ENCODE assay signal across 9 cellular contexts in the genomic region with DNA sequence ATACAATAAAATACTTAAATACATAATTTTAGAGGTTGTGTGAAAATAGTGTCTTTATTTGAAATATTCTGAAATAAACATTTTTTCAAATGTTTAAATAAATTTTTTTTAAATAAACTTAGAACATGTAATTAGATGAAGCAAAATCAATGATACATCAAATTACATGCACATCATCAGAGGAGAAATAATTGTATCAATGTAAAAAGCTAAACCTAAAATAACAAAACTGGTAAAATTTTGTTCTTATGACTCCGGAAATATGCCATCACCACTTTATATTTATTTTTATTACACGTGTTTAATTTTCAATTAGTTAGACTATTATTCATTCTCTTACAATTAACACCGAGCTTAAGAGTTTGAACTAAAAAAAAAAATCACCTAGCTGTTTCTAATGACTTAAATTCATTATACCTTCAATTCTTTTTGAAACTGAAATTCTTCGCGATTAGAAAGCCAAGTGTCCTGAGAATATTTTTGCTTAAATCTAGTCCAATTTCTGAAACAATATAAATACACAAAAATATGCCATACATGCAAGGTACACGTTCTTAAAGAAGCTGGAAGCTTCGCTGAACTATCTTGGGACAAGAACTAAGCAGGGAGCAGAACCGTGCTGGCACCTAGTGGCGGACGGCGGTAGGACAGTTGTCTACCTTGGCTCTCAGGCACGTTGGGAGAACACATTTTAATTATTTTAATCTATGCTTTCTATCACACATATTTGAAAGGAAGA.
A peak's percentile ranks its signal among the peaks of the same experiment; 100 is the strongest.
DNase-seq lines count a peak whose midpoint lies in the region; ATAC-seq, FAIRE-seq and TF ChIP-seq lines count a peak whose summit lies in the region.
"Had no signal": no experiment of that assay in that cellular context is flagged by ENCODE, and none has a peak within 500 bp of the region (broad histone marks: within the 10 kb centered on the region; RNA-seq: fewer than 3 reads in every experiment).

No MANE protein-coding gene starts in this region.

- H3K36me3 ChIP-seq in GM23338 (ENCODE audit: insufficient read depth) (no peaks in the 10 kb centered on the region), OCI-LY7 (ENCODE audit: insufficient read depth, low read length) (no peaks in the 10 kb centered on the region), pancreas (no peaks in the 10 kb centered on the region), aorta (ENCODE audit: control insufficient read depth in 1 of 2, insufficient read depth in 2 of 2, low read length in 1 of 2) (no peaks in the 10 kb centered on the region)

- H3K36me3 Mint-ChIP-seq in GM23338 (ENCODE audit: low read depth) = no peaks in the 10 kb centered on the region

- POLR2A ChIA-PET in OCI-LY7 (lab: Charles Lee) = interaction anchor here (0.5 to 1.5 kb wide), 2 partner anchors 145 to 166 kb away, joined by 3 to 4 read pairs; no protein-coding TSS in a partner anchor

- no peaks in the 10 kb centered on the region; the same call in 2 of the 3 replicates for H3K4me1 Mint-ChIP-seq in GM23338

- H3K27ac ChIP-seq in GM23338 (ENCODE audit: low read depth) = no peak overlapping the region
- no peak overlapping the region for H3K27ac ChIP-seq in OCI-LY7 (ENCODE audit: low read depth, low read length, poor library complexity, severe bottlenecking)
- no peak overlapping the region for H3K27ac ChIP-seq in pancreas
- no peak overlapping the region for H3K27ac ChIP-seq in aorta (ENCODE audit: low read depth in 1 of 2, low read length in 2 of 2)

- BruUV-seq in OCI-LY7 (replicated peaks; lab: Mats Ljungman, UMichigan) = no TSS peak

- H3K79me2 ChIP-seq in GM23338 (replicated peaks; ENCODE audit: insufficient read depth) (no peaks in the 10 kb centered on the region), OCI-LY7 (ENCODE audit: insufficient read depth, low read depth, low read length) (no peaks in the 10 kb centered on the region)

- intact Hi-C loops in OCI-LY7 (cut with micrococcal nuclease; ENCODE audit: unreplicated experiment) (loop anchor here (2.0 kb wide), 1 partner anchor 387 kb away; no protein-coding TSS in a partner anchor), pancreas (cut with DNase I) (loop anchor here in 1 of 3 donors (5.0 kb wide), 1 partner anchor 295 kb away; no protein-coding TSS in a partner anchor), aorta (cut with DNase I) (loop anchor here (5.0 to 10.0 kb wide), 4 partner anchors 173 to 297 kb away; no protein-coding TSS in a partner anchor)

- no peaks in the 10 kb centered on the region for H3F3A ChIP-seq in GM23338 (replicated peaks; ENCODE audit: low read depth)

- no peak overlapping the region for H3K4me3 ChIP-seq in GM23338
- no peak overlapping the region for H3K4me3 ChIP-seq in OCI-LY7 (ENCODE audit: low read depth, low read length, poor library complexity, severe bottlenecking)
- H3K4me3 ChIP-seq in pancreas = peak overlapping the region in 1 of 4 donors; percentile 13
- H3K4me3 ChIP-seq in aorta (ENCODE audit: low read length in 2 of 2) = no peak overlapping the region

- H4K20me1 ChIP-seq in GM23338 (replicated peaks; ENCODE audit: insufficient read depth) (no peaks in the 10 kb centered on the region), OCI-LY7 (ENCODE audit: insufficient read depth, low read length) (no peaks in the 10 kb centered on the region)

- H3K9me3 Mint-ChIP-seq in GM23338 = no peaks in the 10 kb centered on the region
- H3K9me3 Mint-ChIP-seq: dendritic cell treated with granulocyte-macrophage colony-stimulating factor and Interleukin-4, amounts not matched to agents 40 ng/mL and 50 ng/mL, for 4 days had no signal

- H3K4me3 Mint-ChIP-seq in GM23338 = no peak overlapping the region
- H3K4me3 Mint-ChIP-seq: dendritic cell treated with granulocyte-macrophage colony-stimulating factor and Interleukin-4, amounts not matched to agents 40 ng/mL and 50 ng/mL, for 4 days had no signal

- H3K4me1 ChIP-seq in GM23338 (ENCODE audit: insufficient read depth) (0 out of 2 replicates have a peak, but pooled peaks cover 4% of the 10 kb centered on the region), OCI-LY7 (ENCODE audit: insufficient read depth, low read length, poor library complexity, severe bottlenecking) (no peaks in the 10 kb centered on the region), pancreas (no peaks in the 10 kb centered on the region), aorta (ENCODE audit: control insufficient read depth in 1 of 2, insufficient read depth in 2 of 2, low read length in 2 of 2) (no peaks in the 10 kb centered on the region)

- H3K4me2 ChIP-seq in GM23338 = no peak overlapping the region
- no peak overlapping the region for H3K4me2 ChIP-seq in OCI-LY7 (ENCODE audit: low read length)

- H3K9me2 ChIP-seq in GM23338 (ENCODE audit: insufficient read depth) = no peaks in the 10 kb centered on the region
- no peaks in the 10 kb centered on the region for H3K9me2 ChIP-seq in OCI-LY7 (ENCODE audit: insufficient read depth, low read length)

- peak; percentile 80 for ATAC-seq in GM23338
- peak; percentile 69 to 96 (median 94) for ATAC-seq in pancreas
- ATAC-seq in aorta (ENCODE audit: low FRiP score) = peak; percentile 81

- H3K9me3 ChIP-seq in OCI-LY7 (ENCODE audit: low read length) (no peaks in the 10 kb centered on the region), pancreas (no peaks in the 10 kb centered on the region), aorta (ENCODE audit: control insufficient read depth, low read length) (no peaks in the 10 kb centered on the region)

- H2AFZ ChIP-seq in GM23338 (no peak overlapping the region), OCI-LY7 (ENCODE audit: low read length) (no peak overlapping the region)

- peak; percentile 76 for FAIRE-seq in pancreas (lab: Jason Lieb, UNC)

- peak; percentile 15 for DNase-seq in GDM1 (lab: John Stamatoyannopoulos, UW)
- DNase-seq in GM23338 (ENCODE audit: low spot score) = peak; percentile 71
- DNase-seq in Kasumi-1 (lab: John Stamatoyannopoulos, UW) = peak; percentile 63 to 70
- peak; percentile 52 for DNase-seq in OCI-LY7 (ENCODE audit: low spot score)
- peak; percentile 4 for DNase-seq in activated T-helper 9 cell treated with anti-CD3 and anti-CD28 coated beads, Interleukin-2, amount 50 U/mL, for 16 hours (ENCODE audit: low read depth)
- DNase-seq in germinal center (ENCODE audit: low spot score) = peak; percentile 21
- peak; percentile 46 to 91 (median 74) for DNase-seq in pancreas
- DNase-seq in aorta = peak; percentile 64 to 88

- WGBS in pancreas, 2 donors = 5 to 6% methylated on average over 12 of the region's 12 CpGs
- 8 to 9% methylated on average over 12 of the region's 12 CpGs for WGBS in aorta, 2 donors

- TF ChIP-seq CTCF in GM23338 (conservative IDR thresholded peaks at IDR 0.05; ENCODE audit: low read depth in 2 of 2) = peak; percentile 96 to 99
- TF ChIP-seq CTCF in OCI-LY7 (conservative IDR thresholded peaks at IDR 0.05; ENCODE audit: low read length) = peak; percentile 98
- TF ChIP-seq CTCF in pancreas (IDR thresholded peaks at IDR 0.05) = peak; percentile 71 to 95 (median 90)

- no peaks in the 10 kb centered on the region for H3K27me3 ChIP-seq in GM23338 (ENCODE audit: insufficient read depth)
- H3K27me3 ChIP-seq in pancreas = peaks cover 0 to 17% (median 5%) of the 10 kb centered on the region in 4 donors
- peaks cover 0 to 3% of the 10 kb centered on the region in 2 donors for H3K27me3 ChIP-seq in aorta (ENCODE audit: control insufficient read depth in 1 of 2, insufficient read depth in 2 of 2, low read length in 1 of 2)

- no peaks in the 10 kb centered on the region for H3K27me3 Mint-ChIP-seq in GM23338 (ENCODE audit: insufficient read depth, low read depth, poor library complexity)
- H3K27me3 Mint-ChIP-seq: dendritic cell treated with granulocyte-macrophage colony-stimulating factor and Interleukin-4, amounts not matched to agents 40 ng/mL and 50 ng/mL, for 4 days had no signal

- CTCF ChIA-PET in OCI-LY7 (lab: Charles Lee; ENCODE audit: unreplicated experiment) = interaction anchor here (1.0 kb wide), 1 partner anchor 388 kb away, joined by 3 read pairs; no protein-coding TSS in a partner anchor

- H3K27ac Mint-ChIP-seq in GM23338 = no peak overlapping the region
- H3K27ac Mint-ChIP-seq: dendritic cell treated with granulocyte-macrophage colony-stimulating factor and Interleukin-4, amounts not matched to agents 40 ng/mL and 50 ng/mL, for 4 days had no signal

TF ChIP-seq in GM23338, 12 proteins besides CTCF, POLR2A, EP300 and RAD21:
- TF ChIP-seq EZH2phosphoT487 (IDR thresholded peaks at IDR 0.05; ENCODE audit: unreplicated experiment) (no peak), ZNF331 (CRISPR knock-in tag; IDR thresholded peaks at IDR 0.05; ENCODE audit: low read depth) (no peak), STAT1 (IDR thresholded peaks at IDR 0.05; ENCODE audit: unreplicated experiment) (no peak)

Comparison
In these comparisons a context has a peak if more than half of its experiments do, and no peak if none do; other contexts are left out.
1. DNase-seq: peak in every context shown above with its lines; median percentile 76 in aorta; 74 in pancreas; 71 in GM23338; 66 in Kasumi-1; 52 in OCI-LY7; 21 in germinal center; 15 in GDM1; 4 in activated T-helper 9 cell treated with anti-CD3 and anti-CD28 coated beads, Interleukin-2, amount 50 U/mL, for 16 hours.